8 cellular contexts compared by ENCODE assay signal in genomic region chr18:3248670-3249359, GRCh38. TPM values are rescaled to one million over a fixed set of nuclear protein-coding genes. Genes with fewer than 3 reads are reported as not detected.
DNase-seq lines count a peak whose midpoint lies in the region; ATAC-seq and TF ChIP-seq lines count a peak whose summit lies in the region.

No MANE protein-coding gene starts in this region.

- TF ChIP-seq CTCF in MCF 10A (IDR thresholded peaks at IDR 0.05; ENCODE audit: unreplicated experiment) (no peak), lung (IDR thresholded peaks at IDR 0.05; ENCODE audit: control extremely low read depth, extremely low read depth) (no peak), uterus (IDR thresholded peaks at IDR 0.05) (no peak)

- H3K27ac Mint-ChIP-seq in activated naive CD4-positive, alpha-beta T cell treated with anti-CD3 and anti-CD28 coated beads for 36 hours: peak overlapping the region; percentile 92
- peak overlapping the region; percentile 100 for H3K27ac Mint-ChIP-seq in MCF 10A (ENCODE audit: low read depth, unreplicated experiment)

- no peaks in the 10 kb centered on the region for H3K27me3 ChIP-seq in lung (ENCODE audit: control insufficient read depth, insufficient read depth)
- no peaks in the 10 kb centered on the region for H3K27me3 ChIP-seq in uterus

- POLR2A ChIA-PET in MCF 10A (lab: Yijun Ruan, JAX): interaction anchor here (0.6 to 9.0 kb wide), 28 partner anchors 8 to 702 kb away, joined by 3 to 250 read pairs (median 12); partner anchors contain the start of genes MYL12B and TGIF1

- intact Hi-C loops in activated naive CD4-positive, alpha-beta T cell treated with anti-CD3 and anti-CD28 coated beads for 36 hours (cut with micrococcal nuclease): no loop called here
- intact Hi-C loops in MCF 10A (cut with micrococcal nuclease): loop anchor here (5.0 kb wide), 2 partner anchors 302 to 482 kb away; no protein-coding TSS in a partner anchor
- intact Hi-C loops in uterus (cut with DNase I; ENCODE audit: low total_unique reads): loop anchor here (10.0 kb wide), 1 partner anchor 324 kb away; no protein-coding TSS in a partner anchor

- no peak for ATAC-seq in lung (ENCODE audit: insufficient read depth, low FRiP score)

- no peak for TF ChIP-seq POLR2A in uterus (IDR thresholded peaks at IDR 0.05)

- H3K36me3 Mint-ChIP-seq in activated naive CD4-positive, alpha-beta T cell treated with anti-CD3 and anti-CD28 coated beads for 36 hours (ENCODE audit: low read depth): peaks cover 19% of the 10 kb centered on the region
- H3K36me3 Mint-ChIP-seq in MCF 10A (ENCODE audit: insufficient read depth, unreplicated experiment): peaks cover 45% of the 10 kb centered on the region

- TSS peak; percentile 55 for BruUV-seq in MCF 10A (replicated peaks; lab: Mats Ljungman, UMichigan)

- peak; percentile 23 for DNase-seq in activated naive CD4-positive, alpha-beta T cell treated with anti-CD3 and anti-CD28 coated beads for 36 hours
- no peak for DNase-seq in activated naive CD4-positive, alpha-beta T cell (lab: John Stamatoyannopoulos, UW)
- peak; percentile 53 for DNase-seq in NOMO-1 treated with dmso at 0.1 percent for 144 hours (lab: John Stamatoyannopoulos, UW; ENCODE audit: unreplicated experiment)
- peak; percentile 74 for DNase-seq in MCF 10A (ENCODE audit: unreplicated experiment)
- DNase-seq in lung (ENCODE audit: low spot score): peak; percentile 44
- DNase-seq in uterus: no peak
- no peak for DNase-seq in NCI-H1105 treated with DMSO at 0.1 percent for 48 hours (lab: John Stamatoyannopoulos, UW)
- no peak for DNase-seq in activated CD4-positive, CD25-positive, alpha-beta regulatory T cell treated with anti-CD3 and anti-CD28 coated beads, Interleukin-2, amount 50 U/mL, for 72 hours

- H3K9me3 Mint-ChIP-seq in activated naive CD4-positive, alpha-beta T cell treated with anti-CD3 and anti-CD28 coated beads for 36 hours: no peaks in the 10 kb centered on the region
- no peaks in the 10 kb centered on the region for H3K9me3 Mint-ChIP-seq in MCF 10A (ENCODE audit: unreplicated experiment)

- 5 to 7% methylated on average over 9 of the region's 9 CpGs for WGBS in lung, 2 donors

- H3K4me1 ChIP-seq in lung (ENCODE audit: control insufficient read depth in 2 of 2, insufficient read depth in 2 of 2, low read length in 2 of 2) (peaks cover 0 to 7% of the 10 kb centered on the region in 2 donors), uterus (peaks cover 0 to 6% of the 10 kb centered on the region in 2 donors)

- H3K9me3 ChIP-seq in lung (ENCODE audit: control insufficient read depth in 2 of 2, insufficient read depth in 1 of 2, low read length in 1 of 2) (no peaks in the 10 kb centered on the region), uterus (no peaks in the 10 kb centered on the region)

- peaks cover 47% of the 10 kb centered on the region for H3K4me1 Mint-ChIP-seq in activated naive CD4-positive, alpha-beta T cell treated with anti-CD3 and anti-CD28 coated beads for 36 hours (ENCODE audit: low read depth)
- peaks cover 22% of the 10 kb centered on the region for H3K4me1 Mint-ChIP-seq in MCF 10A (ENCODE audit: insufficient read depth, unreplicated experiment)

- H3K4me3 ChIP-seq in lung (peak overlapping the region; percentile 24), uterus (peak overlapping the region; percentile 72 to 99)

- H3K27me3 Mint-ChIP-seq in activated naive CD4-positive, alpha-beta T cell treated with anti-CD3 and anti-CD28 coated beads for 36 hours (ENCODE audit: low read depth): no peaks in the 10 kb centered on the region
- no peaks in the 10 kb centered on the region for H3K27me3 Mint-ChIP-seq in MCF 10A (ENCODE audit: insufficient read depth, unreplicated experiment)

- H3K27ac ChIP-seq in lung (ENCODE audit: low read depth in 1 of 2, low read length in 1 of 2) (peak overlapping the region; percentile 39 to 100), uterus (peak overlapping the region; percentile 92 to 98)

- CTCF ChIA-PET in activated naive CD4-positive, alpha-beta T cell treated with anti-CD3 and anti-CD28 coated beads for 36 hours (lab: Charles Lee): interaction anchor here (0.6 to 4.7 kb wide), 4 partner anchors 11 to 417 kb away, joined by 3 to 35 read pairs (median 6); no protein-coding TSS in a partner anchor
- CTCF ChIA-PET in MCF 10A (lab: Yijun Ruan, JAX): interaction anchor here (0.8 to 6.5 kb wide), 7 partner anchors 8 to 416 kb away, joined by 3 to 71 read pairs (median 4); no protein-coding TSS in a partner anchor

- peaks cover 1 to 9% of the 10 kb centered on the region in 2 donors for H3K36me3 ChIP-seq in lung (ENCODE audit: control insufficient read depth in 2 of 2, insufficient read depth in 2 of 2, low read length in 2 of 2)
- no peaks in the 10 kb centered on the region for H3K36me3 ChIP-seq in uterus

- peak overlapping the region; percentile 90 for H3K4me3 Mint-ChIP-seq in activated naive CD4-positive, alpha-beta T cell treated with anti-CD3 and anti-CD28 coated beads for 36 hours
- H3K4me3 Mint-ChIP-seq in MCF 10A (ENCODE audit: unreplicated experiment): peak overlapping the region; percentile 86

RNA-seq across cellular contexts. Expression of gene MYL12A, which starts 1.2 kb away (rescaled TPM):
- total RNA-seq in activated naive CD4-positive, alpha-beta T cell treated with anti-CD3 and anti-CD28 coated beads for 36 hours: 100 to 1,000 TPM; 328 to 335 TPM
- total RNA-seq in MCF 10A (2022) (286 and 332 TPM in 2 replicates), lung (100 to 1,000 TPM; 321 to 403 TPM), uterus (100 to 1,000 TPM; 256 to 378 (median 305) TPM)
- polyA plus RNA-seq in lung: 100 to 1,000 TPM; 578 to 796 TPM

RNA-seq across cellular contexts. Expression of gene MYL12B, which starts 13.1 kb away (rescaled TPM):
- total RNA-seq in activated naive CD4-positive, alpha-beta T cell treated with anti-CD3 and anti-CD28 coated beads for 36 hours: 100 to 1,000 TPM; 288 to 293 TPM
- total RNA-seq in MCF 10A (2022) (175 and 229 TPM in 2 replicates), lung (100 to 1,000 TPM; 249 to 299 TPM), uterus (100 to 1,000 TPM; 236 to 387 (median 305) TPM)
- 1,000 to 10,000 TPM in 1 of 2 donors, 100 to 1,000 TPM in 1; 538 to 1,047 TPM for polyA plus RNA-seq in lung

RNA-seq across cellular contexts. Expression of gene MYOM1, which starts 29.0 kb away (rescaled TPM):
- under 1 TPM; 0.40 to 0.41 TPM for total RNA-seq in activated naive CD4-positive, alpha-beta T cell treated with anti-CD3 and anti-CD28 coated beads for 36 hours
- total RNA-seq in MCF 10A (2022) (0.21 and 0.88 TPM in 2 replicates), lung (1 to 10 TPM; 1.7 to 4.6 TPM), uterus (10 to 100 TPM in 1 of 4 donors, 1 to 10 TPM in 3; 3.1 to 15.8 (median 9.0) TPM)
- under 1 TPM; 0.61 to 0.85 TPM for polyA plus RNA-seq in lung

Comparison
In these comparisons a context has a peak if more than half of its experiments do, and no peak if none do; other contexts are left out.
1. DNase-seq: peak in activated naive CD4-positive, alpha-beta T cell treated with anti-CD3 and anti-CD28 coated beads for 36 hours (single experiment), NOMO-1 treated with dmso at 0.1 percent for 144 hours (single experiment), MCF 10A (single experiment) and lung (single experiment); none in activated naive CD4-positive, alpha-beta T cell (0 of 4), uterus (0 of 2), NCI-H1105 treated with DMSO at 0.1 percent for 48 hours (single experiment) and activated CD4-positive, CD25-positive, alpha-beta regulatory T cell treated with anti-CD3 and anti-CD28 coated beads, Interleukin-2, amount 50 U/mL, for 72 hours (single experiment).